36 cellular contexts compared by ENCODE assay signal in the genomic region with DNA sequence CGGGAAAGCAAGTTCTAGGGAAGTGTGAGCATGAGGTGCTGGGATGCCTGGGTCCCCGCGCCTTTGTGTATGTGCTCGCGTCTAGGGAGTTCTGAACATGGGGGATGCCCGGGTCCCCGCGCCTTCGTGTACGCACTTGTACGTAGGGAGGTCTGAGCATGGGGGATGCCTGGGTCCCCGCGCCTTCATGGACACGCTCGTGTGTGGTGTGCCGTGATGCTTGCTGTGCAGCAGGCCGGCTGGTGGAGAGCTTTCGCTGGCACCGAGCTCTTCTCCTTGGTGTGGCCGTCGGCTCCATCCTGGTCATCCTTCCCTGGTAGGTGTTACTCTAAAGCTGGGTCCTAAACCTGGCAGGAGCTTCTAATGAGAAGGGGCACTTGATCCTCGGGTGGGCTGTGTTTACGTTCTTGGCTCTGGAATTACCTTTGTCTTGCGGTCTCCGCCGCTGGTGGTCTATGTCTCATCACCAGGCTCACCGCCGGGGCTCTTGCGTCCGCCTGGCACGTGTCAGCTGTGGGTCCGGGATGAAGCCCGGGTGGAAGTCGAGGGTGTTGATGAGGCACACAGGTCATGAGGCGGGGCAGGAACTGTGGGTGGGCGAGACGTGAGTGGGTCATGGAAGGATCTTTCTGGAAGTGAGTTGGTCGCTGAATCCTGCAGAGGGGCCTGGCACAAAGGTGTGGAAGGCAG.
A peak's percentile ranks its signal among the peaks of the same experiment; 100 is the strongest.
DNase-seq lines count a peak whose midpoint lies in the region; ATAC-seq, FAIRE-seq and TF ChIP-seq lines count a peak whose summit lies in the region.
"Had no signal": no experiment of that assay in that cellular context is flagged by ENCODE, and none has a peak within 500 bp of the region (broad histone marks: within the 10 kb centered on the region; RNA-seq: fewer than 3 reads in every experiment).

No MANE protein-coding gene starts in this region.

- H3K4me1 ChIP-seq in K562 (replicated peaks in 1 of 2; ENCODE audit: control insufficient read depth in 2 of 2, insufficient read depth in 2 of 2, low read length in 2 of 2) (peaks cover 57 to 87% of the 10 kb centered on the region in 2 experiments), skeletal muscle tissue (ENCODE audit: control insufficient read depth in 3 of 3, insufficient read depth in 3 of 3, low read length in 3 of 3) (peaks cover 30 to 58% (median 56%) of the 10 kb centered on the region in 3 donors)
- H3K4me1 ChIP-seq: colonic mucosa had no signal

- CTCF ChIA-PET in K562 (lab: Yijun Ruan, JAX; ENCODE audit: low intra/inter-chr PET ratio), result no interaction called here

- H3K9me3 ChIP-seq in K562 (replicated peaks; ENCODE audit: control insufficient read depth, insufficient read depth, low read depth, low read length) (no peaks in the 10 kb centered on the region), skeletal muscle tissue (ENCODE audit: control insufficient read depth in 3 of 3, low read length in 3 of 3) (no peaks in the 10 kb centered on the region)
- H3K9me3 ChIP-seq: A549, colonic mucosa, lower lobe of right lung, thyroid gland had no signal

- intact Hi-C loops in K562 (cut with micrococcal nuclease), result no loop called here

- H3K9ac ChIP-seq in K562 (ENCODE audit: insufficient read depth in 1 of 2, low read depth in 2 of 2, low read length in 2 of 2) (no peak overlapping the region), skeletal muscle tissue (ENCODE audit: low read depth in 1 of 3, low read length in 3 of 3) (no peak overlapping the region)
- H3K9ac ChIP-seq: parathyroid adenoma had no signal

- POLR2A ChIA-PET in activated naive CD8-positive, alpha-beta T cell treated with anti-CD3 and anti-CD28 coated beads, Interleukin-2, amount 10 ng/mL, durations not matched to agents 7 days and 5 days (lab: Charles Lee), result no interaction called here
- POLR2A ChIA-PET in K562 (lab: Yijun Ruan, JAX), result interaction anchor here (0.6 kb wide), 2 partner anchors 127 to 156 kb away, joined by 3 read pairs; no protein-coding TSS in a partner anchor

- no peaks in the 10 kb centered on the region for H3K27me3 Mint-ChIP-seq in activated naive CD8-positive, alpha-beta T cell treated with anti-CD3 and anti-CD28 coated beads, Interleukin-2, amount 10 ng/mL, durations not matched to agents 7 days and 5 days
- no peaks in the 10 kb centered on the region for H3K27me3 Mint-ChIP-seq in activated naive CD8-positive, alpha-beta T cell treated with anti-CD3 and anti-CD28 coated beads for 36 hours
- no peaks in the 10 kb centered on the region for H3K27me3 Mint-ChIP-seq in activated T-cell treated with anti-CD3 and anti-CD28 coated beads, Interleukin-2, amount 50 U/mL, for 72 hours (ENCODE audit: low read depth)
- H3K27me3 Mint-ChIP-seq: activated naive CD8-positive, alpha-beta T cell treated with anti-CD3 and anti-CD28 coated beads, Interleukin-2, amount 50 U/mL, for 24 hours; CD4-positive, alpha-beta T cell had no signal

- peaks cover 54% of the 10 kb centered on the region for H3K79me2 ChIP-seq in K562 (ENCODE audit: control insufficient read depth, insufficient read depth, low read length)

- peaks cover 19% of the 10 kb centered on the region for H3K4me1 Mint-ChIP-seq in activated naive CD8-positive, alpha-beta T cell treated with anti-CD3 and anti-CD28 coated beads, Interleukin-2, amount 10 ng/mL, durations not matched to agents 7 days and 5 days
- H3K4me1 Mint-ChIP-seq in activated naive CD8-positive, alpha-beta T cell treated with anti-CD3 and anti-CD28 coated beads for 36 hours, result peaks cover 10% of the 10 kb centered on the region
- H3K4me1 Mint-ChIP-seq in activated T-cell treated with anti-CD3 and anti-CD28 coated beads, Interleukin-2, amount 50 U/mL, for 72 hours (ENCODE audit: low read depth), result peaks cover 27% of the 10 kb centered on the region

- TF ChIP-seq POLR2A in K562 (conservative IDR thresholded peaks at IDR 0.05), result no peak

- H3K4me3 ChIP-seq in K562, result no peak overlapping the region
- H3K4me3 ChIP-seq in skeletal muscle tissue (ENCODE audit: low read length in 3 of 3), result no peak overlapping the region
- H3K4me3 ChIP-seq: A549, cardiac muscle cell, colonic mucosa, lower lobe of right lung, thyroid gland had no signal

- H2AFZ ChIP-seq in K562 (ENCODE audit: low read depth, low read length), result no peak overlapping the region
- H2AFZ ChIP-seq: parathyroid adenoma had no signal

- peaks cover 10% of the 10 kb centered on the region for H3K36me3 Mint-ChIP-seq in activated naive CD8-positive, alpha-beta T cell treated with anti-CD3 and anti-CD28 coated beads, Interleukin-2, amount 10 ng/mL, durations not matched to agents 7 days and 5 days
- H3K36me3 Mint-ChIP-seq in activated naive CD8-positive, alpha-beta T cell treated with anti-CD3 and anti-CD28 coated beads for 36 hours, result peaks cover 20% of the 10 kb centered on the region
- peaks cover 0 to 3% of the 10 kb centered on the region in 2 donors for H3K36me3 Mint-ChIP-seq in activated T-cell treated with anti-CD3 and anti-CD28 coated beads, Interleukin-2, amount 50 U/mL, for 72 hours (ENCODE audit: insufficient read depth in 2 of 2)

- peak overlapping the region; percentile 58 for H3K27ac Mint-ChIP-seq in activated naive CD8-positive, alpha-beta T cell treated with anti-CD3 and anti-CD28 coated beads, Interleukin-2, amount 10 ng/mL, durations not matched to agents 7 days and 5 days
- no peak overlapping the region for H3K27ac Mint-ChIP-seq in activated naive CD8-positive, alpha-beta T cell treated with anti-CD3 and anti-CD28 coated beads for 36 hours
- H3K27ac Mint-ChIP-seq in activated T-cell treated with anti-CD3 and anti-CD28 coated beads, Interleukin-2, amount 50 U/mL, for 72 hours, result no peak overlapping the region
- H3K27ac Mint-ChIP-seq: activated naive CD8-positive, alpha-beta T cell treated with anti-CD3 and anti-CD28 coated beads, Interleukin-2, amount 50 U/mL, for 24 hours; CD4-positive, alpha-beta T cell; nephron had no signal

- H3K27ac ChIP-seq in K562 (ENCODE audit: extremely low read depth, low read depth, low read length) (no peak overlapping the region; the same call in 2 of the 3 replicates), skeletal muscle tissue (ENCODE audit: low read depth, low read length) (peak overlapping the region; percentile 69)
- H3K27ac ChIP-seq: A549, colonic mucosa, HL-60, parathyroid adenoma, thyroid gland had no signal

- no peak for TF ChIP-seq CTCF in K562 (IDR thresholded peaks at IDR 0.05 in 2 of 3, conservative IDR thresholded peaks at IDR 0.05 in 1 of 3; ENCODE audit: insufficient read depth in 2 of 3, low read depth in 1 of 3, low read length in 3 of 3)

- no peak overlapping the region for H3K4me3 Mint-ChIP-seq in activated naive CD8-positive, alpha-beta T cell treated with anti-CD3 and anti-CD28 coated beads, Interleukin-2, amount 10 ng/mL, durations not matched to agents 7 days and 5 days
- no peak overlapping the region for H3K4me3 Mint-ChIP-seq in activated naive CD8-positive, alpha-beta T cell treated with anti-CD3 and anti-CD28 coated beads for 36 hours
- no peak overlapping the region for H3K4me3 Mint-ChIP-seq in activated T-cell treated with anti-CD3 and anti-CD28 coated beads, Interleukin-2, amount 50 U/mL, for 72 hours
- H3K4me3 Mint-ChIP-seq: activated naive CD8-positive, alpha-beta T cell treated with anti-CD3 and anti-CD28 coated beads, Interleukin-2, amount 50 U/mL, for 24 hours; CD4-positive, alpha-beta T cell; nephron had no signal

- H3K27me3 ChIP-seq in K562 (ENCODE audit: control insufficient read depth in 2 of 2, insufficient read depth in 2 of 2, low read length in 2 of 2) (no peaks in the 10 kb centered on the region), skeletal muscle tissue (ENCODE audit: control insufficient read depth in 3 of 3, insufficient read depth in 3 of 3, low read length in 3 of 3) (no peaks in the 10 kb centered on the region)
- H3K27me3 ChIP-seq: cardiac muscle cell, colonic mucosa, thyroid gland had no signal

- WGBS in K562 (ENCODE audit: insufficient coverage, low coverage, missing lambda C conversion rate), result 88% methylated on average over 34 of the region's 38 CpGs

- H3K9me3 Mint-ChIP-seq in activated naive CD8-positive, alpha-beta T cell treated with anti-CD3 and anti-CD28 coated beads, Interleukin-2, amount 10 ng/mL, durations not matched to agents 7 days and 5 days, result no peaks in the 10 kb centered on the region
- no peaks in the 10 kb centered on the region for H3K9me3 Mint-ChIP-seq in activated naive CD8-positive, alpha-beta T cell treated with anti-CD3 and anti-CD28 coated beads for 36 hours
- H3K9me3 Mint-ChIP-seq in activated T-cell treated with anti-CD3 and anti-CD28 coated beads, Interleukin-2, amount 50 U/mL, for 72 hours, result no peaks in the 10 kb centered on the region
- H3K9me3 Mint-ChIP-seq: activated naive CD8-positive, alpha-beta T cell treated with anti-CD3 and anti-CD28 coated beads, Interleukin-2, amount 50 U/mL, for 24 hours; CD4-positive, alpha-beta T cell; nephron had no signal

- FAIRE-seq in K562 (lab: Jason Lieb, UNC), result no peak
- FAIRE-seq: A549, astrocyte had no signal

- no peak for ATAC-seq in activated naive CD8-positive, alpha-beta T cell treated with anti-CD3 and anti-CD28 coated beads, Interleukin-2, amount 10 ng/mL, durations not matched to agents 7 days and 5 days (ENCODE audit: low read depth)
- ATAC-seq in K562 (no peak), HG02938 (IDR thresholded peaks at IDR 0.05; ENCODE audit: unreplicated experiment) (no peak)
- no peak for ATAC-seq in activated T-cell treated with anti-CD3 and anti-CD28 coated beads, Interleukin-2, amount 50 U/mL, for 72 hours (replicated peaks in 1 of 2)
- ATAC-seq: A549; activated naive CD8-positive, alpha-beta T cell treated with anti-CD3 and anti-CD28 coated beads, Interleukin-2, amount 50 U/mL, for 24 hours; Panc1; right cardiac atrium had no signal

- TF ChIP-seq RAD21 in K562 (CRISPR knock-in tag; conservative IDR thresholded peaks at IDR 0.05 in 1 of 2, IDR thresholded peaks at IDR 0.05 in 1 of 2), result no peak

- no peak for TF ChIP-seq EP300 in K562 (IDR thresholded peaks at IDR 0.05; ENCODE audit: low read length)

- no peak for DNase-seq in activated naive CD8-positive, alpha-beta T cell treated with anti-CD3 and anti-CD28 coated beads, Interleukin-2, amount 10 ng/mL, durations not matched to agents 7 days and 5 days
- DNase-seq in activated naive CD8-positive, alpha-beta T cell treated with anti-CD3 and anti-CD28 coated beads for 36 hours, result no peak
- DNase-seq in K562 (ENCODE audit: extremely low read depth in 1 of 4, low spot score in 3 of 4), result no peak
- peak; percentile 85 for DNase-seq in mesenteric fat pad (ENCODE audit: low spot score)
- DNase-seq in activated T-cell treated with anti-CD3 and anti-CD28 coated beads, Interleukin-2, amount 50 U/mL, for 72 hours, result no peak
- DNase-seq in middle frontal gyrus (ENCODE audit: extremely low spot score, low spot score), result no peak
- DNase-seq: activated CD4-positive, alpha-beta T cell treated with anti-CD3 and anti-CD28 coated beads for 48 hours; activated gamma-delta T cell treated with Interleukin-2 at 50 U/mL for 16 hours; activated naive CD8-positive, alpha-beta T cell treated with anti-CD3 and anti-CD28 coated beads, Interleukin-2, amount 50 U/mL, for 24 hours; AML-193; CD4-positive, alpha-beta T cell; colonic mucosa; DMS79 treated with DMSO at 0.1 percent for 48 hours; effector CD8-positive, alpha-beta T cell; GDM1; islet precursor cell; lower lobe of right lung; NCI-H1436; NCI-H2081 treated with DMSO at 0.1 percent for 48 hours; NCI-H226; NCI-H69; SHP77 treated with DMSO at 0.1 percent for 48 hours; stimulated activated CD8-positive, alpha-beta memory T cell treated with anti-CD3 and anti-CD28 coated beads, Interleukin-4, amount 100 ng/mL, for 48 hours; SW 1271; T-helper 9 cell; thyroid gland had no signal

- in situ Hi-C loops in K562 (cut with MboI), result no loop called here

- H3K4me2 ChIP-seq in K562 (ENCODE audit: insufficient read depth, low read length), result no peak overlapping the region
- H3K4me2 ChIP-seq: A549 had no signal

- H4K20me1 ChIP-seq in K562 (replicated peaks; ENCODE audit: control insufficient read depth, insufficient read depth, low read length), result no peaks in the 10 kb centered on the region

- BruUV-seq in K562 (replicated peaks; lab: Mats Ljungman, UMichigan), result no TSS peak

- peaks cover 15% of the 10 kb centered on the region for H3K9me1 ChIP-seq in K562 (ENCODE audit: control insufficient read depth, insufficient read depth, low read length)

- H3K36me3 ChIP-seq in K562 (ENCODE audit: control insufficient read depth, insufficient read depth, low read length) (peaks cover 46% of the 10 kb centered on the region; the same call in 2 of the 3 replicates), skeletal muscle tissue (ENCODE audit: control insufficient read depth in 3 of 3, insufficient read depth in 3 of 3, low read length in 3 of 3) (peaks cover 4 to 15% (median 9%) of the 10 kb centered on the region in 3 donors)
- H3K36me3 ChIP-seq: cardiac muscle cell, colonic mucosa, thyroid gland had no signal
